23 cellular contexts compared by ENCODE assay signal in genomic region chr1:236636017-236636416, GRCh38. TPM values are rescaled to one million over a fixed set of nuclear protein-coding genes. Genes with fewer than 3 reads are reported as not detected.
"Had no signal": no experiment of that assay in that cellular context is flagged by ENCODE, and none has a peak within 500 bp of the region (broad histone marks: within the 10 kb centered on the region; RNA-seq: fewer than 3 reads in every experiment).

No MANE protein-coding gene starts in this region.

- H3K27me3 ChIP-seq: dorsolateral prefrontal cortex, heart left ventricle, hepatocyte, stomach, thyroid gland had no signal

- H3K4me3 ChIP-seq: dorsolateral prefrontal cortex, heart left ventricle, hepatocyte, left ventricle myocardium inferior, lower lobe of right lung, prostate gland, smooth muscle cell, stomach, thyroid gland had no signal

- H3K9me3 ChIP-seq: heart left ventricle, left ventricle myocardium inferior, lower lobe of right lung, prostate gland, stomach, thyroid gland had no signal

- DNase-seq: dorsolateral prefrontal cortex; effector CD4-positive, alpha-beta T cell; left cardiac atrium; left ventricle myocardium inferior; lower lobe of right lung; naive thymus-derived CD8-positive, alpha-beta T cell; nephron progenitor cell; nucleus accumbens; stimulated activated CD4-positive, alpha-beta T cell treated with anti-CD3 and anti-CD28 coated beads, Interleukin-12 subunit alpha, Interleukin-12 subunit beta, amount 100 ng/mL, for 4 hours; stimulated activated CD4-positive, alpha-beta T cell treated with anti-CD3 and anti-CD28 coated beads, Interleukin-1b, Interleukin-23, amount 100 ng/mL, for 48 hours; stimulated activated CD4-positive, alpha-beta T cell treated with anti-CD3 and anti-CD28 coated beads, Interleukin-4, amount 100 ng/mL, for 1 hour; stimulated activated naive CD4-positive, alpha-beta T cell treated with Interleukin-2 at 50 U/mL for 16 hours; stomach; thyroid gland; trophoblast cell had no signal

- H3K27ac ChIP-seq: dorsolateral prefrontal cortex, heart left ventricle, hepatocyte, left ventricle myocardium inferior, lower lobe of right lung, prostate gland, stomach, thyroid gland had no signal

- H3K36me3 ChIP-seq: heart left ventricle, left ventricle myocardium inferior, lower lobe of right lung, prostate gland, stomach, thyroid gland had no signal

- H3K4me1 ChIP-seq: lower lobe of right lung, prostate gland, stomach, thyroid gland had no signal

- ATAC-seq: left cardiac atrium; lower lobe of right lung; naive thymus-derived CD8-positive, alpha-beta T cell; right cardiac atrium; stimulated activated effector memory CD8-positive, alpha-beta T cell treated with anti-CD3 and anti-CD28 coated beads, Interleukin-12 subunit alpha, Interleukin-12 subunit beta, amount 100 ng/mL, for 72 hours had no signal

RNA-seq across cellular contexts. Expression of gene ACTN2, which starts 50.3 kb away (rescaled TPM):
- total RNA-seq: fibroblast of villous mesenchyme, osteocyte, smooth muscle cell had no signal
- polyA plus RNA-seq: naive thymus-derived CD8-positive, alpha-beta T cell; smooth muscle cell had no signal
